In genomic region chr9:81073821-81074220, GRCh38 we compare ENCODE assay signal across 33 cellular contexts.
"Had no signal": no experiment of that assay in that cellular context is flagged by ENCODE, and none has a peak within 500 bp of the region (broad histone marks: within the 10 kb centered on the region; RNA-seq: fewer than 3 reads in every experiment).

No MANE protein-coding gene starts in this region.

- H3K4me3 ChIP-seq: ascending aorta, cardiac muscle cell had no signal

- H3K36me3 ChIP-seq: ascending aorta, cardiac muscle cell, WERI-Rb-1 had no signal

- H3K9me3 ChIP-seq: ascending aorta had no signal

- DNase-seq: activated CD4-positive, alpha-beta memory T cell treated with anti-CD3 and anti-CD28 coated beads for 36 hours; activated CD4-positive, alpha-beta T cell treated with anti-CD3 and anti-CD28 coated beads for 4 hours; activated CD4-positive, alpha-beta T cell treated with anti-CD3 and anti-CD28 coated beads, Interleukin-2, amount 10 ng/mL, durations not matched to agents 24 days and 14 days; activated CD4-positive, alpha-beta T cell treated with anti-CD3 and anti-CD28 coated beads, Interleukin-2, amount 50 U/mL, for 1 hour; activated CD4-positive, alpha-beta T cell treated with anti-CD3 and anti-CD28 coated beads, Interleukin-2, amount 50 U/mL, for 4 hours; activated CD4-positive, CD25-positive, alpha-beta regulatory T cell; activated CD4-positive, CD25-positive, alpha-beta regulatory T cell treated with anti-CD3 and anti-CD28 coated beads, Interleukin-2, amount 50 U/mL, for 72 hours; activated CD8-positive, alpha-beta memory T cell treated with anti-CD3 and anti-CD28 coated beads, Interleukin-2, amount 50 U/mL, for 4 hours; activated CD8-positive, alpha-beta T cell treated with anti-CD3 and anti-CD28 coated beads for 36 hours; activated effector memory CD4-positive, alpha-beta T cell treated with anti-CD3 and anti-CD28 coated beads, Interleukin-2, amount 50 U/mL, for 16 hours; activated gamma-delta T cell treated with Interleukin-2 at 50 U/mL for 16 hours; activated naive CD4-positive, alpha-beta T cell treated with anti-CD3 and anti-CD28 coated beads, Interleukin-2, amount 10 ng/mL, durations not matched to agents 7 days and 5 days; activated naive CD4-positive, alpha-beta T cell treated with Interleukin-2 at 50 U/mL for 16 hours; activated naive CD8-positive, alpha-beta T cell treated with anti-CD3 and anti-CD28 coated beads, Interleukin-2, amount 10 ng/mL, durations not matched to agents 7 days and 5 days; activated naive CD8-positive, alpha-beta T cell treated with anti-CD3 and anti-CD28 coated beads, Interleukin-2, amount 50 U/mL, for 24 hours; activated T-cell treated with anti-CD3 and anti-CD28 coated beads for 4 hours; activated T-cell treated with anti-CD3 and anti-CD28 coated beads, Interleukin-2, amount 50 U/mL, for 1 hour; activated T-cell treated with anti-CD3 and anti-CD28 coated beads, Interleukin-2, amount 50 U/mL, for 4 hours; activated T-cell treated with anti-CD3 and anti-CD28 coated beads, Interleukin-2, amount 50 U/mL, for 72 hours; amygdala; anterior cingulate cortex; caudate nucleus; cerebellar nuclear complex; T-helper 1 cell; T-helper 2 cell; T-helper 9 cell; WERI-Rb-1 had no signal

- ATAC-seq: activated CD8-positive, alpha-beta T cell treated with anti-CD3 and anti-CD28 coated beads for 36 hours; activated naive CD8-positive, alpha-beta T cell treated with anti-CD3 and anti-CD28 coated beads, Interleukin-2, amount 50 U/mL, for 24 hours; activated T-cell treated with anti-CD3 and anti-CD28 coated beads, Interleukin-2, amount 50 U/mL, for 4 hours; activated T-cell treated with anti-CD3 and anti-CD28 coated beads, Interleukin-2, amount 50 U/mL, for 72 hours; activated T-helper 17 cell treated with anti-CD3 and anti-CD28 coated beads, Interleukin-2, amount 50 U/mL, for 72 hours; WTC11 had no signal

- H3K4me1 ChIP-seq: ascending aorta had no signal

- H3K27me3 ChIP-seq: ascending aorta, cardiac muscle cell had no signal

- FAIRE-seq: bronchial epithelial cell, TTC549 had no signal

- H3K27ac ChIP-seq: ascending aorta, cardiac muscle cell, WERI-Rb-1 had no signal
